ENCODE assay signal across 8 cellular contexts in genomic region chr19:52189745-52190678, GRCh38. TPM values are rescaled to one million over a fixed set of nuclear protein-coding genes. Genes with fewer than 3 reads are reported as not detected.
DNase-seq lines count a peak whose midpoint lies in the region; ATAC-seq lines count a peak whose summit lies in the region.

Gene PPP2R1A, plus strand, starts transcription at chr19:52190052. Its CDS starts 45 bp downstream, at chr19:52190097.

- peak within 1 kb of the TSS; percentile 93 to 99 (median 95) for H3K4me3 Mint-ChIP-seq in immature natural killer cell

- peak; percentile 98 for DNase-seq in AG08396 (ENCODE audit: low spot score)
- peak; percentile 98 for DNase-seq in NCI-H345 treated with DMSO at 0.1 percent for 48 hours (lab: John Stamatoyannopoulos, UW; ENCODE audit: unreplicated experiment)
- peak; percentile 97 to 100 (median 98) for DNase-seq in activated CD4-positive, CD25-positive, alpha-beta regulatory T cell (lab: John Stamatoyannopoulos, UW)
- peak; percentile 100 for DNase-seq in central memory CD4-positive, alpha-beta T cell
- peak in 2 of 3 donors; percentile 98 to 99 for DNase-seq in immature natural killer cell
- peak; percentile 100 for DNase-seq in smooth muscle cell of the brain vasculature (ENCODE audit: low read depth, low spot score)

- H3K4me1 Mint-ChIP-seq in immature natural killer cell, result peaks cover 49 to 56% of the 10 kb centered on the region in 2 donors

- H3K27me3 Mint-ChIP-seq in immature natural killer cell (ENCODE audit: low read depth in 3 of 3), result peaks cover 6 to 18% (median 13%) of the 10 kb centered on the region in 3 donors

- peak; percentile 91 for ATAC-seq in GM19023 (IDR thresholded peaks at IDR 0.05; ENCODE audit: unreplicated experiment)
- peak; percentile 88 for ATAC-seq in HG03280 (IDR thresholded peaks at IDR 0.05; ENCODE audit: unreplicated experiment)

- H3K9me3 Mint-ChIP-seq in immature natural killer cell, result peaks cover 0 to 1% (median 0%) of the 10 kb centered on the region in 6 donors

- H3K36me3 Mint-ChIP-seq in immature natural killer cell, result peaks cover 0 to 12% (median 4%) of the 10 kb centered on the region in 3 donors

- peak within 1 kb of the TSS; percentile 98 to 100 (median 100) for H3K27ac Mint-ChIP-seq in immature natural killer cell

RNA-seq across cellular contexts. Expression of gene PPP2R1A, which starts in this region (rescaled TPM):
- 100 to 1,000 TPM; 219 to 249 (median 243) TPM for polyA plus RNA-seq in immature natural killer cell

Comparison
In these comparisons a context has a peak if more than half of its experiments do, and no peak if none do; other contexts are left out.
1. Peak in every context shown above with its lines: DNase-seq and ATAC-seq.